22 cellular contexts compared by ENCODE assay signal in genomic region chr10:74328388-74328787, GRCh38.
A peak's percentile ranks its signal among the peaks of the same experiment; 100 is the strongest.
DNase-seq lines count a peak whose midpoint lies in the region; ATAC-seq and TF ChIP-seq lines count a peak whose summit lies in the region.
"Had no signal": no experiment of that assay in that cellular context is flagged by ENCODE, and none has a peak within 500 bp of the region (broad histone marks: within the 10 kb centered on the region; RNA-seq: fewer than 3 reads in every experiment).

No MANE protein-coding gene starts in this region.

- peaks cover 53% of the 10 kb centered on the region for H3K36me3 Mint-ChIP-seq in activated naive CD8-positive, alpha-beta T cell treated with anti-CD3 and anti-CD28 coated beads, Interleukin-2, amount 50 U/mL, for 24 hours (ENCODE audit: low read depth)
- H3K36me3 Mint-ChIP-seq in activated naive CD8-positive, alpha-beta T cell treated with anti-CD3 and anti-CD28 coated beads for 36 hours = peaks cover 45% of the 10 kb centered on the region

- intact Hi-C loops in Right ventricle myocardium inferior (cut with DNase I) = no loop called here

- no peak overlapping the region for H3K4me3 Mint-ChIP-seq in activated naive CD8-positive, alpha-beta T cell treated with anti-CD3 and anti-CD28 coated beads, Interleukin-2, amount 50 U/mL, for 24 hours
- H3K4me3 Mint-ChIP-seq in activated naive CD8-positive, alpha-beta T cell treated with anti-CD3 and anti-CD28 coated beads for 36 hours = no peak overlapping the region
- H3K4me3 Mint-ChIP-seq: T-helper 1 cell treated with Interleukin-12 subunit alpha and Interleukin-12 subunit beta and Interleukin-4 antibody, amounts not matched to agents 30 μg/mL and 1 μg/mL, for 36 hours had no signal

- no peaks in the 10 kb centered on the region for H3K9me3 Mint-ChIP-seq in activated naive CD8-positive, alpha-beta T cell treated with anti-CD3 and anti-CD28 coated beads, Interleukin-2, amount 50 U/mL, for 24 hours
- peaks cover 5% of the 10 kb centered on the region for H3K9me3 Mint-ChIP-seq in activated naive CD8-positive, alpha-beta T cell treated with anti-CD3 and anti-CD28 coated beads for 36 hours

- TF ChIP-seq CTCF in fibroblast of mammary gland (conservative IDR thresholded peaks at IDR 0.05; ENCODE audit: control insufficient read depth, insufficient read depth, low read depth, low read length) = no peak

- ATAC-seq in activated naive CD8-positive, alpha-beta T cell treated with anti-CD3 and anti-CD28 coated beads, Interleukin-2, amount 50 U/mL, for 24 hours = peak; percentile 15
- no peak for ATAC-seq in GM21367 (IDR thresholded peaks at IDR 0.05; ENCODE audit: unreplicated experiment)
- no peak for ATAC-seq in Right ventricle myocardium inferior
- ATAC-seq in HG02642 (IDR thresholded peaks at IDR 0.05; ENCODE audit: poor library complexity, unreplicated experiment) = no peak
- no peak for ATAC-seq in HG02571 (IDR thresholded peaks at IDR 0.05; ENCODE audit: unreplicated experiment)

- H3K27me3 Mint-ChIP-seq in activated naive CD8-positive, alpha-beta T cell treated with anti-CD3 and anti-CD28 coated beads, Interleukin-2, amount 50 U/mL, for 24 hours = no peaks in the 10 kb centered on the region
- H3K27me3 Mint-ChIP-seq in activated naive CD8-positive, alpha-beta T cell treated with anti-CD3 and anti-CD28 coated beads for 36 hours = no peaks in the 10 kb centered on the region

- peaks cover 8% of the 10 kb centered on the region for H3K4me1 Mint-ChIP-seq in activated naive CD8-positive, alpha-beta T cell treated with anti-CD3 and anti-CD28 coated beads, Interleukin-2, amount 50 U/mL, for 24 hours
- peaks cover 9% of the 10 kb centered on the region for H3K4me1 Mint-ChIP-seq in activated naive CD8-positive, alpha-beta T cell treated with anti-CD3 and anti-CD28 coated beads for 36 hours

- peak overlapping the region; percentile 42 for H3K27ac Mint-ChIP-seq in activated naive CD8-positive, alpha-beta T cell treated with anti-CD3 and anti-CD28 coated beads, Interleukin-2, amount 50 U/mL, for 24 hours
- H3K27ac Mint-ChIP-seq in activated naive CD8-positive, alpha-beta T cell treated with anti-CD3 and anti-CD28 coated beads for 36 hours = no peak overlapping the region
- H3K27ac Mint-ChIP-seq: T-helper 1 cell treated with Interleukin-12 subunit alpha and Interleukin-12 subunit beta and Interleukin-4 antibody, amounts not matched to agents 30 μg/mL and 1 μg/mL, for 36 hours had no signal

- no peak overlapping the region for H3K4me3 ChIP-seq in fibroblast of mammary gland (ENCODE audit: control insufficient read depth, low read depth, low read length)
- H3K4me3 ChIP-seq: GM23248, upper lobe of left lung had no signal

- DNase-seq in activated naive CD8-positive, alpha-beta T cell treated with anti-CD3 and anti-CD28 coated beads, Interleukin-2, amount 50 U/mL, for 24 hours = no peak
- DNase-seq in activated naive CD8-positive, alpha-beta T cell treated with anti-CD3 and anti-CD28 coated beads for 36 hours = no peak
- DNase-seq in OCI-M1 (lab: John Stamatoyannopoulos, UW) = peak; percentile 88
- peak; percentile 16 for DNase-seq in fibroblast of mammary gland (ENCODE audit: low read depth)
- no peak for DNase-seq in Right ventricle myocardium inferior (ENCODE audit: missing footprints)
- DNase-seq: activated CD4-positive, alpha-beta T cell treated with anti-CD3 and anti-CD28 coated beads, Interleukin-2, amount 50 U/mL, for 1 hour; activated naive CD4-positive, alpha-beta T cell treated with anti-CD3 and anti-CD28 coated beads, Interleukin-2, amount 50 U/mL, for 16 hours; anterior cingulate cortex; BE2C; glutamatergic neuron; GM23248; KG1; NCI-H187 treated with DMSO at 0.1 percent for 48 hours; NCI-H2227 treated with DMSO at 0.1 percent for 48 hours; NCI-H69; SHP77; stimulated activated CD8-positive, alpha-beta memory T cell treated with anti-CD3 and anti-CD28 coated beads, Interleukin-4, amount 100 ng/mL, for 48 hours; upper lobe of left lung had no signal

Comparison
In these comparisons a context has a peak if more than half of its experiments do, and no peak if none do; other contexts are left out.
1. DNase-seq: peak in OCI-M1 (single experiment) and fibroblast of mammary gland (single experiment); none in activated naive CD8-positive, alpha-beta T cell treated with anti-CD3 and anti-CD28 coated beads, Interleukin-2, amount 50 U/mL, for 24 hours (single experiment), activated naive CD8-positive, alpha-beta T cell treated with anti-CD3 and anti-CD28 coated beads for 36 hours (single experiment) and Right ventricle myocardium inferior (single experiment).